In genomic region chr11:41246399-41246745, GRCh38 we compare ENCODE assay signal across 22 cellular contexts.
DNase-seq lines count a peak whose midpoint lies in the region; ATAC-seq, FAIRE-seq and TF ChIP-seq lines count a peak whose summit lies in the region.
"Had no signal": no experiment of that assay in that cellular context is flagged by ENCODE, and none has a peak within 500 bp of the region (broad histone marks: within the 10 kb centered on the region; RNA-seq: fewer than 3 reads in every experiment).

No MANE protein-coding gene starts in this region.

- H3K9me3 ChIP-seq in kidney (ENCODE audit: control insufficient read depth in 1 of 2, low read length in 2 of 2) (no peaks in the 10 kb centered on the region), upper lobe of right lung (no peaks in the 10 kb centered on the region), neural progenitor cell (ENCODE audit: low read depth) (no peaks in the 10 kb centered on the region)
- H3K9me3 ChIP-seq: SK-N-SH had no signal

- DNase-seq in activated effector memory CD4-positive, alpha-beta T cell treated with anti-CD3 and anti-CD28 coated beads, Interleukin-2, amount 50 U/mL, for 16 hours: peak; percentile 50
- no peak for DNase-seq in activated effector memory CD4-positive, alpha-beta T cell treated with Interleukin-2 at 50 U/mL for 16 hours
- peak; percentile 18 for DNase-seq in COLO668 (lab: John Stamatoyannopoulos, UW; ENCODE audit: unreplicated experiment)
- DNase-seq in kidney: peak; percentile 37
- DNase-seq in upper lobe of right lung: no peak
- no peak for DNase-seq in mesenteric fat pad (ENCODE audit: low spot score)
- DNase-seq in neural progenitor cell (ENCODE audit: low spot score): no peak
- DNase-seq: 8988T, AML-193, C1 segment of cervical spinal cord, GDM1, GOT3, Kasumi-1, NCI-H187 treated with DMSO at 0.1 percent for 48 hours, NCI-H2107, NCI-H446 treated with DMSO at 0.1 percent for 48 hours, PC-9, RPMI8226, SIG-M5 had no signal

- no peaks in the 10 kb centered on the region for H3F3A ChIP-seq in neural progenitor cell (ENCODE audit: low read depth)

- no peak overlapping the region for H2AFZ ChIP-seq in neural progenitor cell (replicated peaks)
- H2AFZ ChIP-seq: PC-9 had no signal

- no peak for FAIRE-seq in kidney (lab: Jason Lieb, UNC)
- FAIRE-seq: D721Med, GM18507 had no signal

- H3K36me3 ChIP-seq in kidney (ENCODE audit: control insufficient read depth in 1 of 2, insufficient read depth in 2 of 2, low read length in 2 of 2) (no peaks in the 10 kb centered on the region), upper lobe of right lung (no peaks in the 10 kb centered on the region), neural progenitor cell (no peaks in the 10 kb centered on the region)

- intact Hi-C loops in kidney (cut with DNase I) (no loop called here), upper lobe of right lung (cut with DNase I) (no loop called here)

- H3K27me3 ChIP-seq in upper lobe of right lung (no peaks in the 10 kb centered on the region), neural progenitor cell (no peaks in the 10 kb centered on the region)

- peaks cover 4% of the 10 kb centered on the region for H3K36me3 Mint-ChIP-seq in neural progenitor cell

- H3K4me1 ChIP-seq in kidney (ENCODE audit: control insufficient read depth in 1 of 2, insufficient read depth in 1 of 2, low read depth in 1 of 2, low read length in 2 of 2) (no peaks in the 10 kb centered on the region), upper lobe of right lung (no peaks in the 10 kb centered on the region), neural progenitor cell (no peaks in the 10 kb centered on the region)

- H3K4me1 Mint-ChIP-seq in neural progenitor cell: no peaks in the 10 kb centered on the region

- no peak overlapping the region for H3K27ac Mint-ChIP-seq in neural progenitor cell

- H3K4me3 ChIP-seq in kidney (ENCODE audit: low read length in 2 of 2): no peak overlapping the region
- H3K4me3 ChIP-seq in upper lobe of right lung: no peak overlapping the region
- no peak overlapping the region for H3K4me3 ChIP-seq in neural progenitor cell
- H3K4me3 ChIP-seq: PC-9 had no signal

- peak; percentile 10 for ATAC-seq in upper lobe of right lung

- H3K79me2 ChIP-seq in neural progenitor cell (ENCODE audit: low read depth): no peaks in the 10 kb centered on the region

- H3K9ac ChIP-seq in kidney (ENCODE audit: low read length in 2 of 2) (no peak overlapping the region), neural progenitor cell (no peak overlapping the region)
- H3K9ac ChIP-seq: SK-N-SH had no signal

- no peak for TF ChIP-seq CTCF in kidney (IDR thresholded peaks at IDR 0.05; ENCODE audit: borderline replicate concordance, extremely low read depth, insufficient read depth)
- no peak for TF ChIP-seq CTCF in upper lobe of right lung (IDR thresholded peaks at IDR 0.05)
- no peak for TF ChIP-seq CTCF in neural progenitor cell (IDR thresholded peaks at IDR 0.05)

- H3K27ac ChIP-seq in kidney (ENCODE audit: low read depth in 2 of 2, low read length in 2 of 2) (no peak overlapping the region), upper lobe of right lung (no peak overlapping the region), neural progenitor cell (no peak overlapping the region)
- H3K27ac ChIP-seq: PC-9 had no signal

- H3K9me3 Mint-ChIP-seq in neural progenitor cell: no peaks in the 10 kb centered on the region

- H3K27me3 Mint-ChIP-seq in neural progenitor cell (ENCODE audit: insufficient read depth, low read depth): no peaks in the 10 kb centered on the region

- no peak overlapping the region for H3K4me3 Mint-ChIP-seq in neural progenitor cell

- no peaks in the 10 kb centered on the region for H4K20me1 ChIP-seq in neural progenitor cell (ENCODE audit: low read depth)

- H3K4me2 ChIP-seq in neural progenitor cell: no peak overlapping the region
- H3K4me2 ChIP-seq: PC-9, SK-N-SH had no signal

Comparison
In these comparisons a context has a peak if more than half of its experiments do, and no peak if none do; other contexts are left out.
1. DNase-seq: peak in activated effector memory CD4-positive, alpha-beta T cell treated with anti-CD3 and anti-CD28 coated beads, Interleukin-2, amount 50 U/mL, for 16 hours (single experiment), COLO668 (single experiment) and kidney (single experiment); none in activated effector memory CD4-positive, alpha-beta T cell treated with Interleukin-2 at 50 U/mL for 16 hours (single experiment), upper lobe of right lung (single experiment), mesenteric fat pad (single experiment) and neural progenitor cell (single experiment).